8 cellular contexts compared by ENCODE assay signal in the genomic region with DNA sequence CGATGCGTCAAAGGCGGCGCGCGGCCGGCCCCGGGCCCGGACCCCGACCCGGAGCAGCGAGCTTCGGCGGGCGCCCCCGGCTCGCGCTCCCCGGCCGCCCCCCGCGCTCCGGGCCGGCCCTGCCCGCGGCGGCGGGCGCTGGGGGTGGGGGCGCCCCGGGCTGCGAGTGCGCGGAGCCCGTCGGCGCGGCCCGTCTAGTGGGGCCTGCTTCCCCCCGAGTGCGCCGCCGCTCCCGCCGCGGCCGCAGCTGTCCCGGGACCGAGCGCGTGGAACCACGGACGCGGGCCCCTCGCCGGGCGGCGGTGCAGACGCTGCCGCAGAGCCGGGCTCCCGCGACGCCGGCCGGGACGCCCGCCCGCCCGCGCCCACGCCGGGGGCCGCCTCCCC. TPM values are rescaled to one million over a fixed set of nuclear protein-coding genes. Genes with fewer than 3 reads are reported as not detected.
DNase-seq lines count a peak whose midpoint lies in the region; ATAC-seq and TF ChIP-seq lines count a peak whose summit lies in the region.

No MANE protein-coding gene starts in this region.

- no peaks in the 10 kb centered on the region for H3K27me3 Mint-ChIP-seq in Calu3 (ENCODE audit: unreplicated experiment)
- H3K27me3 Mint-ChIP-seq in naive thymus-derived CD4-positive, alpha-beta T cell, result peaks cover 0 to 26% (median 0%) of the 10 kb centered on the region in 5 donors

- TF ChIP-seq CTCF in Calu3 (IDR thresholded peaks at IDR 0.05; ENCODE audit: unreplicated experiment) (no peak), brain microvascular endothelial cell (IDR thresholded peaks at IDR 0.05; ENCODE audit: low read depth, low read length, missing control alignments) (no peak)

- peaks cover 22% of the 10 kb centered on the region for H3K36me3 Mint-ChIP-seq in Calu3 (ENCODE audit: insufficient read depth, unreplicated experiment)
- peaks cover 0 to 13% (median 0%) of the 10 kb centered on the region in 5 donors for H3K36me3 Mint-ChIP-seq in naive thymus-derived CD4-positive, alpha-beta T cell

- CTCF ChIA-PET in Calu3 (lab: Charles Lee), result no interaction called here
- CTCF ChIA-PET in naive thymus-derived CD4-positive, alpha-beta T cell (lab: Charles Lee), result no interaction called here

- intact Hi-C loops in Calu3 (cut with micrococcal nuclease; ENCODE audit: unreplicated experiment), result loop anchor here (10.0 kb wide), 1 partner anchor 131 kb away; no protein-coding TSS in a partner anchor
- intact Hi-C loops in naive thymus-derived CD4-positive, alpha-beta T cell (cut with micrococcal nuclease), result loop anchor here (1.0 to 5.0 kb wide), 9 partner anchors 66 to 981 kb away; a partner anchor contains a TSS

- H3K9me3 Mint-ChIP-seq in Calu3 (ENCODE audit: low read depth, unreplicated experiment), result no peaks in the 10 kb centered on the region
- H3K9me3 Mint-ChIP-seq in naive thymus-derived CD4-positive, alpha-beta T cell, result no peaks in the 10 kb centered on the region

- POLR2A ChIA-PET in naive thymus-derived CD4-positive, alpha-beta T cell (lab: Charles Lee), result interaction anchor here (1.3 kb wide), 1 partner anchor 138 kb away, joined by 7 read pairs; no protein-coding TSS in a partner anchor

- H3K4me1 Mint-ChIP-seq in Calu3 (ENCODE audit: low read depth, unreplicated experiment), result peaks cover 20% of the 10 kb centered on the region
- H3K4me1 Mint-ChIP-seq in naive thymus-derived CD4-positive, alpha-beta T cell, result peaks cover 34 to 47% (median 43%) of the 10 kb centered on the region in 7 donors

- H3K4me1 ChIP-seq in naive thymus-derived CD4-positive, alpha-beta T cell (ENCODE audit: control insufficient read depth in 2 of 2, insufficient read depth in 2 of 2, low read length in 2 of 2), result peaks cover 13 to 19% of the 10 kb centered on the region in 2 donors

- DNase-seq in Calu3 (no peak), brain microvascular endothelial cell (no peak), NOMO-1 treated with DMSO at 0.1 percent for 48 hours (lab: John Stamatoyannopoulos, UW; ENCODE audit: unreplicated experiment) (no peak), DMS53 (lab: John Stamatoyannopoulos, UW) (no peak), NCI-H1694 (lab: John Stamatoyannopoulos, UW) (no peak), NOMO-1 (lab: John Stamatoyannopoulos, UW; ENCODE audit: unreplicated experiment in 2 of 2) (no peak)
- DNase-seq in naive thymus-derived CD4-positive, alpha-beta T cell, result no peak

- H3K9me3 ChIP-seq in naive thymus-derived CD4-positive, alpha-beta T cell (ENCODE audit: control insufficient read depth in 2 of 3, low read length in 3 of 3), result no peaks in the 10 kb centered on the region

- H3K36me3 ChIP-seq in brain microvascular endothelial cell (replicated peaks), result no peaks in the 10 kb centered on the region
- H3K36me3 ChIP-seq in naive thymus-derived CD4-positive, alpha-beta T cell (ENCODE audit: control insufficient read depth in 2 of 3, insufficient read depth in 3 of 3, low read length in 3 of 3), result no peaks in the 10 kb centered on the region

- peak overlapping the region; percentile 54 for H3K4me3 ChIP-seq in brain microvascular endothelial cell (ENCODE audit: low read depth, low read length)
- H3K4me3 ChIP-seq in naive thymus-derived CD4-positive, alpha-beta T cell (ENCODE audit: low read length), result no peak overlapping the region

- H3K27ac ChIP-seq in brain microvascular endothelial cell, result no peak overlapping the region
- no peak overlapping the region for H3K27ac ChIP-seq in naive thymus-derived CD4-positive, alpha-beta T cell (ENCODE audit: low read depth, low read length)

- in situ Hi-C loops in brain microvascular endothelial cell (cut with HindIII; ENCODE audit: low pct_ligation_motif_present, low sequenced_read_pairs), result no loop called here

- H3K4me3 Mint-ChIP-seq in Calu3 (ENCODE audit: low read depth, unreplicated experiment), result peak overlapping the region; percentile 62
- peak overlapping the region; percentile 58 to 94 (median 79) for H3K4me3 Mint-ChIP-seq in naive thymus-derived CD4-positive, alpha-beta T cell

- no peak overlapping the region for H3K27ac Mint-ChIP-seq in Calu3 (ENCODE audit: unreplicated experiment)
- H3K27ac Mint-ChIP-seq in naive thymus-derived CD4-positive, alpha-beta T cell, result no peak overlapping the region

- H3K27me3 ChIP-seq in brain microvascular endothelial cell (replicated peaks), result no peaks in the 10 kb centered on the region
- H3K27me3 ChIP-seq in naive thymus-derived CD4-positive, alpha-beta T cell (ENCODE audit: control insufficient read depth in 2 of 2, insufficient read depth in 2 of 2, low read length in 2 of 2), result no peaks in the 10 kb centered on the region

- no TSS peak for BruUV-seq in Calu3 (replicated peaks; lab: Mats Ljungman, UMichigan)

- peak; percentile 14 for ATAC-seq in HG02884 (IDR thresholded peaks at IDR 0.05; ENCODE audit: unreplicated experiment)
- ATAC-seq in naive thymus-derived CD4-positive, alpha-beta T cell, result peak; percentile 44

RNA-seq across cellular contexts. Expression of a gene that starts 0.3 kb away (rescaled TPM):
- 7.1 and 8.2 TPM in 2 replicates for total RNA-seq in Calu3 (2022)
- total RNA-seq in naive thymus-derived CD4-positive, alpha-beta T cell, result 10 to 100 TPM in 2 of 5 experiments, 1 to 10 TPM in 3; 3.9 to 14.3 (median 5.6) TPM
- polyA plus RNA-seq in naive thymus-derived CD4-positive, alpha-beta T cell, result under 1 TPM; 0.46 to 0.47 TPM
